In genomic region chr3:194682651-194683310, GRCh38 we compare ENCODE assay signal across 1 cellular context.
A peak's percentile ranks its signal among the peaks of the same experiment; 100 is the strongest.
TF ChIP-seq lines count a peak whose summit lies in the region.

No MANE protein-coding gene starts in this region.

TF ChIP-seq in K562, 482 proteins besides CTCF, POLR2A, EP300 and RAD21 (continued from another document and continues in another):
- TF ChIP-seq ZBTB2 (IDR thresholded peaks at IDR 0.05) (no peak), NR4A1 (CRISPR knock-in tag; IDR thresholded peaks at IDR 0.05) (no peak), NR4A1 (tag; IDR thresholded peaks at IDR 0.05) (no peak), ZBTB12 (CRISPR knock-in tag; IDR thresholded peaks at IDR 0.05) (no peak), CBX5 (IDR thresholded peaks at IDR 0.05; ENCODE audit: borderline replicate concordance, low read depth) (no peak), CHD1 (IDR thresholded peaks at IDR 0.05; ENCODE audit: low read length) (no peak), ZNF212 (CRISPR knock-in tag; IDR thresholded peaks at IDR 0.05) (no peak), ZNF384 (IDR thresholded peaks at IDR 0.05; ENCODE audit: low read depth, low read length) (no peak), MAZ (CRISPR knock-in tag; conservative IDR thresholded peaks at IDR 0.05 in 1 of 2, IDR thresholded peaks at IDR 0.05 in 1 of 2) (0 out of 4 replicates have a peak, but pooled peaks of 1 of the 2 experiments have one; percentile 25), MEF2A (IDR thresholded peaks at IDR 0.05; ENCODE audit: control insufficient read depth, low read depth, low read length) (no peak), IFI16 (CRISPR knock-in tag; IDR thresholded peaks at IDR 0.05) (no peak), FUS (optimal IDR thresholded peaks at IDR 0.05; ENCODE audit: low read depth, low read length) (no peak), ZKSCAN3 (CRISPR knock-in tag; IDR thresholded peaks at IDR 0.05) (no peak), ZNF239 (CRISPR knock-in tag; IDR thresholded peaks at IDR 0.05) (no peak), TARDBP (IDR thresholded peaks at IDR 0.05) (no peak), NCOA4 (IDR thresholded peaks at IDR 0.05; ENCODE audit: partially characterized antibody) (no peak), HDAC3 (IDR thresholded peaks at IDR 0.05; ENCODE audit: borderline replicate concordance, partially characterized antibody) (no peak), GATAD2B (IDR thresholded peaks at IDR 0.05; ENCODE audit: borderline replicate concordance) (no peak), SIN3B (IDR thresholded peaks at IDR 0.05; ENCODE audit: low read depth) (no peak), CREBBP (IDR thresholded peaks at IDR 0.05; ENCODE audit: low read depth, low read length) (no peak), ZKSCAN8 (CRISPR knock-in tag; IDR thresholded peaks at IDR 0.05) (no peak), MEIS2 (IDR thresholded peaks at IDR 0.05; ENCODE audit: partially characterized antibody) (no peak), KHSRP (IDR thresholded peaks at IDR 0.05) (no peak), ZBTB34 (CRISPR knock-in tag; IDR thresholded peaks at IDR 0.05) (no peak), ATF2 (CRISPR knock-in tag; IDR thresholded peaks at IDR 0.05) (no peak), ZNF41 (CRISPR knock-in tag; conservative IDR thresholded peaks at IDR 0.05) (no peak), NKRF (IDR thresholded peaks at IDR 0.05; ENCODE audit: borderline replicate concordance) (no peak), ZNF431 (CRISPR knock-in tag; IDR thresholded peaks at IDR 0.05) (no peak), STAT5A (IDR thresholded peaks at IDR 0.05; ENCODE audit: borderline replicate concordance, low read length) (no peak), XRCC3 (IDR thresholded peaks at IDR 0.05) (no peak), RUNX1 (IDR thresholded peaks at IDR 0.05; ENCODE audit: low read depth) (0 out of 2 replicates have a peak, but pooled peaks have one; percentile 12), SMARCB1 (IDR thresholded peaks at IDR 0.05; ENCODE audit: insufficient read length, low read depth) (no peak), CREB1 (IDR thresholded peaks at IDR 0.05) (0 out of 2 replicates have a peak, but pooled peaks have one; percentile 12), CREB1 (CRISPR knock-in tag; IDR thresholded peaks at IDR 0.05) (no peak), GATA2 (CRISPR knock-in tag; IDR thresholded peaks at IDR 0.05) (0 out of 2 replicates have a peak, but pooled peaks have one; percentile 19), CAMTA2 (CRISPR knock-in tag; conservative IDR thresholded peaks at IDR 0.05) (no peak), ILF3 (IDR thresholded peaks at IDR 0.05; ENCODE audit: borderline replicate concordance) (no peak), HINFP (tag; conservative IDR thresholded peaks at IDR 0.05; ENCODE audit: low read depth) (no peak), HLTF (IDR thresholded peaks at IDR 0.05) (no peak), MED1 (CRISPR knock-in tag; IDR thresholded peaks at IDR 0.05; ENCODE audit: borderline replicate concordance) (no peak), XRCC5 (IDR thresholded peaks at IDR 0.05; ENCODE audit: low read depth, low read length) (0 out of 2 replicates have a peak, but pooled peaks have one; percentile 53), ARID1B (IDR thresholded peaks at IDR 0.05) (peak; percentile 50; the same call in 1 of the 2 replicates)
- TF ChIP-seq, protein P1, sequence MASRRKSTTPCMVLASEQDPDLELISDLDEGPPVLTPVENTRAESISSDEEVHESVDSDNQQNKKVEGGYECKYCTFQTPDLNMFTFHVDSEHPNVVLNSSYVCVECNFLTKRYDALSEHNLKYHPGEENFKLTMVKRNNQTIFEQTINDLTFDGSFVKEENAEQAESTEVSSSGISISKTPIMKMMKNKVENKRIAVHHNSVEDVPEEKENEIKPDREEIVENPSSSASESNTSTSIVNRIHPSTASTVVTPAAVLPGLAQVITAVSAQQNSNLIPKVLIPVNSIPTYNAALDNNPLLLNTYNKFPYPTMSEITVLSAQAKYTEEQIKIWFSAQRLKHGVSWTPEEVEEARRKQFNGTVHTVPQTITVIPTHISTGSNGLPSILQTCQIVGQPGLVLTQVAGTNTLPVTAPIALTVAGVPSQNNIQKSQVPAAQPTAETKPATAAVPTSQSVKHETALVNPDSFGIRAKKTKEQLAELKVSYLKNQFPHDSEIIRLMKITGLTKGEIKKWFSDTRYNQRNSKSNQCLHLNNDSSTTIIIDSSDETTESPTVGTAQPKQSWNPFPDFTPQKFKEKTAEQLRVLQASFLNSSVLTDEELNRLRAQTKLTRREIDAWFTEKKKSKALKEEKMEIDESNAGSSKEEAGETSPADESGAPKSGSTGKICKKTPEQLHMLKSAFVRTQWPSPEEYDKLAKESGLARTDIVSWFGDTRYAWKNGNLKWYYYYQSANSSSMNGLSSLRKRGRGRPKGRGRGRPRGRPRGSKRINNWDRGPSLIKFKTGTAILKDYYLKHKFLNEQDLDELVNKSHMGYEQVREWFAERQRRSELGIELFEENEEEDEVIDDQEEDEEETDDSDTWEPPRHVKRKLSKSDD (conservative IDR thresholded peaks at IDR 0.05; ENCODE audit: low read length) = no peak
- TF ChIP-seq, protein P2, sequence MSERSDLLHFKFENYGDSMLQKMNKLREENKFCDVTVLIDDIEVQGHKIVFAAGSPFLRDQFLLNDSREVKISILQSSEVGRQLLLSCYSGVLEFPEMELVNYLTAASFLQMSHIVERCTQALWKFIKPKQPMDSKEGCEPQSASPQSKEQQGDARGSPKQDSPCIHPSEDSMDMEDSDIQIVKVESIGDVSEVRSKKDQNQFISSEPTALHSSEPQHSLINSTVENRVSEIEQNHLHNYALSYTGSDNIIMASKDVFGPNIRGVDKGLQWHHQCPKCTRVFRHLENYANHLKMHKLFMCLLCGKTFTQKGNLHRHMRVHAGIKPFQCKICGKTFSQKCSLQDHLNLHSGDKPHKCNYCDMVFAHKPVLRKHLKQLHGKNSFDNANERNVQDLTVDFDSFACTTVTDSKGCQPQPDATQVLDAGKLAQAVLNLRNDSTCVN (CRISPR knock-in tag; IDR thresholded peaks at IDR 0.05) = no peak
- TF ChIP-seq, protein P3, sequence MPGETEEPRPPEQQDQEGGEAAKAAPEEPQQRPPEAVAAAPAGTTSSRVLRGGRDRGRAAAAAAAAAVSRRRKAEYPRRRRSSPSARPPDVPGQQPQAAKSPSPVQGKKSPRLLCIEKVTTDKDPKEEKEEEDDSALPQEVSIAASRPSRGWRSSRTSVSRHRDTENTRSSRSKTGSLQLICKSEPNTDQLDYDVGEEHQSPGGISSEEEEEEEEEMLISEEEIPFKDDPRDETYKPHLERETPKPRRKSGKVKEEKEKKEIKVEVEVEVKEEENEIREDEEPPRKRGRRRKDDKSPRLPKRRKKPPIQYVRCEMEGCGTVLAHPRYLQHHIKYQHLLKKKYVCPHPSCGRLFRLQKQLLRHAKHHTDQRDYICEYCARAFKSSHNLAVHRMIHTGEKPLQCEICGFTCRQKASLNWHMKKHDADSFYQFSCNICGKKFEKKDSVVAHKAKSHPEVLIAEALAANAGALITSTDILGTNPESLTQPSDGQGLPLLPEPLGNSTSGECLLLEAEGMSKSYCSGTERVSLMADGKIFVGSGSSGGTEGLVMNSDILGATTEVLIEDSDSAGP (CRISPR knock-in tag; IDR thresholded peaks at IDR 0.05) = 0 out of 2 replicates have a peak, but pooled peaks have one; percentile 59
- TF ChIP-seq, protein P4, sequence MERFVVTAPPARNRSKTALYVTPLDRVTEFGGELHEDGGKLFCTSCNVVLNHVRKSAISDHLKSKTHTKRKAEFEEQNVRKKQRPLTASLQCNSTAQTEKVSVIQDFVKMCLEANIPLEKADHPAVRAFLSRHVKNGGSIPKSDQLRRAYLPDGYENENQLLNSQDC (CRISPR knock-in tag; IDR thresholded peaks at IDR 0.05) = no peak
- TF ChIP-seq, protein P5, sequence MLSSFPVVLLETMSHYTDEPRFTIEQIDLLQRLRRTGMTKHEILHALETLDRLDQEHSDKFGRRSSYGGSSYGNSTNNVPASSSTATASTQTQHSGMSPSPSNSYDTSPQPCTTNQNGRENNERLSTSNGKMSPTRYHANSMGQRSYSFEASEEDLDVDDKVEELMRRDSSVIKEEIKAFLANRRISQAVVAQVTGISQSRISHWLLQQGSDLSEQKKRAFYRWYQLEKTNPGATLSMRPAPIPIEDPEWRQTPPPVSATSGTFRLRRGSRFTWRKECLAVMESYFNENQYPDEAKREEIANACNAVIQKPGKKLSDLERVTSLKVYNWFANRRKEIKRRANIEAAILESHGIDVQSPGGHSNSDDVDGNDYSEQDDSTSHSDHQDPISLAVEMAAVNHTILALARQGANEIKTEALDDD (IDR thresholded peaks at IDR 0.05) = 0 out of 2 replicates have a peak, but pooled peaks have one; percentile 34
- TF ChIP-seq, protein P6, sequence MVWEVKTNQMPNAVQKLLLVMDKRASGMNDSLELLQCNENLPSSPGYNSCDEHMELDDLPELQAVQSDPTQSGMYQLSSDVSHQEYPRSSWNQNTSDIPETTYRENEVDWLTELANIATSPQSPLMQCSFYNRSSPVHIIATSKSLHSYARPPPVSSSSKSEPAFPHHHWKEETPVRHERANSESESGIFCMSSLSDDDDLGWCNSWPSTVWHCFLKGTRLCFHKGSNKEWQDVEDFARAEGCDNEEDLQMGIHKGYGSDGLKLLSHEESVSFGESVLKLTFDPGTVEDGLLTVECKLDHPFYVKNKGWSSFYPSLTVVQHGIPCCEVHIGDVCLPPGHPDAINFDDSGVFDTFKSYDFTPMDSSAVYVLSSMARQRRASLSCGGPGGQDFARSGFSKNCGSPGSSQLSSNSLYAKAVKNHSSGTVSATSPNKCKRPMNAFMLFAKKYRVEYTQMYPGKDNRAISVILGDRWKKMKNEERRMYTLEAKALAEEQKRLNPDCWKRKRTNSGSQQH (CRISPR knock-in tag; IDR thresholded peaks at IDR 0.05) = no peak
